8 cellular contexts compared by ENCODE assay signal in the genomic region with DNA sequence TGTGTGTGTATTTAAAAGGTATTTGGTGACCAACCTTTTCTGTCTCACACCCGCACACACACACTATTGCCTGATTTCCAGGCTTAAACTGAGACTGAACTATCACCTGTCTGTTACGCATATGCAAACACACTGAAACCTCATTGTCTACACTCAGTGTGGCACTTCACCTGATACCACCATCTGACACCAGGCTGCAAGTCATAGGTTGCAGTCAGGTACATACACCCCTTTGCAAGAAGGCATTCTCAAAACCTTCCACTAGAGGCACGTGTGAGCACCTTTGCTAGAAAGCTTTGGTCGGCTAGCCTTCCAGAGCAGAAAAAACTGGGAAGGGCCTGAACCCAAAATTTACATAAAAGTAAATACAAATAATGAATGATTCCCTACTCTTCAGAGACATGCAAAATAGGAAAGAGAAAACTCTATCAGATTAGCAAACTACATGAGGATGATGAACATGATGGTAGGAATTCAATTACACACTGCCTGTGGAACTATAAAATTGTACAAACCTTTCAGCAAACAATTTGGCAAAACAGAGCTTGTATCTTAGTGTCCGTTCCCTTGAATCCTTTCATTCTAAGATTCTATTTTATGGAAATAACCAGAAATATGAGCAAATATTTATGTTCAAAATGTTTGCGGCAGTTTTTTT. TPM values are rescaled to one million over a fixed set of nuclear protein-coding genes. Genes with fewer than 3 reads are reported as not detected.
DNase-seq lines count a peak whose midpoint lies in the region; ATAC-seq, FAIRE-seq and TF ChIP-seq lines count a peak whose summit lies in the region.

No MANE protein-coding gene starts in this region.

- H3K36me3 Mint-ChIP-seq in T-helper 2 cell treated with Interferon-gamma antibody and Interleukin-4, amounts not matched to agents 5 μg/mL and 100 μg/mL, for 36 hours (ENCODE audit: low read depth) = no peaks in the 10 kb centered on the region
- H3K36me3 Mint-ChIP-seq in naive thymus-derived CD4-positive, alpha-beta T cell = no peaks in the 10 kb centered on the region

- POLR2A ChIA-PET in naive thymus-derived CD4-positive, alpha-beta T cell (lab: Charles Lee) = interaction anchor here (1.8 kb wide), 1 partner anchor 44 kb away, joined by 4 read pairs; the partner anchor contains the start of gene BTF3

- peaks cover 8% of the 10 kb centered on the region for H3K4me1 Mint-ChIP-seq in T-helper 2 cell treated with Interferon-gamma antibody and Interleukin-4, amounts not matched to agents 5 μg/mL and 100 μg/mL, for 36 hours (ENCODE audit: low read depth)
- H3K4me1 Mint-ChIP-seq in naive thymus-derived CD4-positive, alpha-beta T cell = peaks cover 2 to 12% (median 7%) of the 10 kb centered on the region in 7 donors

- no peak overlapping the region for H3K4me3 Mint-ChIP-seq in T-helper 2 cell treated with Interferon-gamma antibody and Interleukin-4, amounts not matched to agents 5 μg/mL and 100 μg/mL, for 36 hours
- H3K4me3 Mint-ChIP-seq in naive thymus-derived CD4-positive, alpha-beta T cell = no peak overlapping the region

- no peaks in the 10 kb centered on the region for H3K79me2 ChIP-seq in SU-DHL-6 (ENCODE audit: insufficient read depth, low read length)

- intact Hi-C loops in naive thymus-derived CD4-positive, alpha-beta T cell (cut with micrococcal nuclease) = loop anchor here (2.0 to 5.0 kb wide), 8 partner anchors 37 to 532 kb away; partner anchors contain the start of genes ANKRA2 (in 1 of the 2), BTF3 (in 1 of the 2), FCHO2 (in 1 of the 2) and UTP15 (in 1 of the 2)

- H4K20me1 ChIP-seq in SU-DHL-6 (ENCODE audit: low read depth, low read length) = no peaks in the 10 kb centered on the region

- H2AFZ ChIP-seq in SU-DHL-6 (ENCODE audit: low read depth, low read length, severe bottlenecking) = no peak overlapping the region

- no peaks in the 10 kb centered on the region for H3K9me3 Mint-ChIP-seq in T-helper 2 cell treated with Interferon-gamma antibody and Interleukin-4, amounts not matched to agents 5 μg/mL and 100 μg/mL, for 36 hours
- H3K9me3 Mint-ChIP-seq in naive thymus-derived CD4-positive, alpha-beta T cell = peaks cover 0 to 20% (median 8%) of the 10 kb centered on the region in 11 donors

- no peak overlapping the region for H3K4me2 ChIP-seq in SU-DHL-6 (ENCODE audit: low read depth, low read length, poor library complexity, severe bottlenecking)

- DNase-seq in T-helper 2 cell = peak in 3 of 5 experiments; percentile 22 to 37 (median 24)
- no peak for DNase-seq in T-helper 2 cell treated with Interferon-gamma antibody and Interleukin-4, amounts not matched to agents 5 μg/mL and 100 μg/mL, for 36 hours (ENCODE audit: low spot score)
- DNase-seq in NCI-H128 (lab: John Stamatoyannopoulos, UW; ENCODE audit: unreplicated experiment) = peak; percentile 43
- peak in 4 of 9 donors; percentile 42 to 49 (median 45) for DNase-seq in naive thymus-derived CD4-positive, alpha-beta T cell
- DNase-seq in 8988T = no peak

- ATAC-seq in GM21723 (IDR thresholded peaks at IDR 0.05; ENCODE audit: unreplicated experiment) = peak; percentile 67
- ATAC-seq in naive thymus-derived CD4-positive, alpha-beta T cell = peak; percentile 86

- CTCF ChIA-PET in naive thymus-derived CD4-positive, alpha-beta T cell (lab: Charles Lee) = interaction anchor here (0.7 to 1.5 kb wide), 5 partner anchors 10 to 238 kb away, joined by 3 to 4 read pairs (median 3); no protein-coding TSS in a partner anchor

- FAIRE-seq in endometrium (lab: Jason Lieb, UNC) = peak; percentile 65

- no peak overlapping the region for H3K9ac ChIP-seq in SU-DHL-6 (ENCODE audit: low read length)

- H3K27ac ChIP-seq in SU-DHL-6 (ENCODE audit: low read depth, low read length) = no peak overlapping the region
- no peak overlapping the region for H3K27ac ChIP-seq in naive thymus-derived CD4-positive, alpha-beta T cell (ENCODE audit: low read depth, low read length)

- no peak overlapping the region for H3K27ac Mint-ChIP-seq in T-helper 2 cell treated with Interferon-gamma antibody and Interleukin-4, amounts not matched to agents 5 μg/mL and 100 μg/mL, for 36 hours
- no peak overlapping the region for H3K27ac Mint-ChIP-seq in naive thymus-derived CD4-positive, alpha-beta T cell

- H3K27me3 ChIP-seq in SU-DHL-6 (ENCODE audit: low read length) = no peaks in the 10 kb centered on the region
- H3K27me3 ChIP-seq in naive thymus-derived CD4-positive, alpha-beta T cell (ENCODE audit: control insufficient read depth in 2 of 2, insufficient read depth in 2 of 2, low read length in 2 of 2) = peaks cover 35 to 49% of the 10 kb centered on the region in 2 donors

- no peaks in the 10 kb centered on the region for H3K9me3 ChIP-seq in SU-DHL-6 (ENCODE audit: insufficient read depth, low read length)
- H3K9me3 ChIP-seq in naive thymus-derived CD4-positive, alpha-beta T cell (ENCODE audit: control insufficient read depth in 2 of 3, low read length in 3 of 3) = peaks cover 0 to 4% (median 0%) of the 10 kb centered on the region in 3 experiments

- no peaks in the 10 kb centered on the region for H3K36me3 ChIP-seq in SU-DHL-6 (ENCODE audit: low read length)
- H3K36me3 ChIP-seq in naive thymus-derived CD4-positive, alpha-beta T cell (ENCODE audit: control insufficient read depth in 2 of 3, insufficient read depth in 3 of 3, low read length in 3 of 3) = no peaks in the 10 kb centered on the region

- H3K27me3 Mint-ChIP-seq in T-helper 2 cell treated with Interferon-gamma antibody and Interleukin-4, amounts not matched to agents 5 μg/mL and 100 μg/mL, for 36 hours (ENCODE audit: low read depth) = peaks cover 69% of the 10 kb centered on the region
- H3K27me3 Mint-ChIP-seq in naive thymus-derived CD4-positive, alpha-beta T cell = peaks cover 75 to 84% (median 80%) of the 10 kb centered on the region in 5 donors

- H3F3A ChIP-seq in SU-DHL-6 (ENCODE audit: insufficient read depth) = no peaks in the 10 kb centered on the region

- peak; percentile 54 for TF ChIP-seq CTCF in SU-DHL-6 (IDR thresholded peaks at IDR 0.05; ENCODE audit: insufficient read depth, low read length, poor library complexity, severe bottlenecking)

- peaks cover 0 to 4% of the 10 kb centered on the region in 2 donors for H3K4me1 ChIP-seq in naive thymus-derived CD4-positive, alpha-beta T cell (ENCODE audit: control insufficient read depth in 2 of 2, insufficient read depth in 2 of 2, low read length in 2 of 2)

- H3K9me2 ChIP-seq in SU-DHL-6 (replicated peaks; ENCODE audit: insufficient read depth, low read length) = no peaks in the 10 kb centered on the region

- H3K4me3 ChIP-seq in SU-DHL-6 (ENCODE audit: insufficient read depth, low read length, poor library complexity, severe bottlenecking) = no peak overlapping the region
- H3K4me3 ChIP-seq in naive thymus-derived CD4-positive, alpha-beta T cell (ENCODE audit: low read length) = no peak overlapping the region

RNA-seq across cellular contexts. Expression of gene FOXD1, which starts 5.9 kb away (rescaled TPM):
- under 1 TPM in 2 of 5 experiments, not detected in 3; 0.16 to 0.32 TPM for total RNA-seq in naive thymus-derived CD4-positive, alpha-beta T cell
- polyA plus RNA-seq in naive thymus-derived CD4-positive, alpha-beta T cell = not detected

RNA-seq across cellular contexts. Expression of gene BTF3, which starts 43.7 kb away (rescaled TPM):
- total RNA-seq in naive thymus-derived CD4-positive, alpha-beta T cell = 100 to 1,000 TPM; 557 to 758 (median 700) TPM
- polyA plus RNA-seq in naive thymus-derived CD4-positive, alpha-beta T cell = 100 to 1,000 TPM; 693 to 843 TPM

Comparison
In these comparisons a context has a peak if more than half of its experiments do, and no peak if none do; other contexts are left out.
1. DNase-seq: peak in T-helper 2 cell (3 of 5) and NCI-H128 (single experiment); none in T-helper 2 cell treated with Interferon-gamma antibody and Interleukin-4, amounts not matched to agents 5 μg/mL and 100 μg/mL, for 36 hours (single experiment) and 8988T (single experiment).